ENCODE assay signal across 24 cellular contexts in genomic region chr19:38385057-38385803, GRCh38. TPM values are rescaled to one million over a fixed set of nuclear protein-coding genes. Genes with fewer than 3 reads are reported as not detected.
A peak's percentile ranks its signal among the peaks of the same experiment; 100 is the strongest.
DNase-seq lines count a peak whose midpoint lies in the region; ATAC-seq and TF ChIP-seq lines count a peak whose summit lies in the region.
"Had no signal": no experiment of that assay in that cellular context is flagged by ENCODE, and none has a peak within 500 bp of the region (broad histone marks: within the 10 kb centered on the region; RNA-seq: fewer than 3 reads in every experiment).

No MANE protein-coding gene starts in this region.

- peak overlapping the region; percentile 91; the same call in 1 of the 2 replicates for H3K4me2 ChIP-seq in BLaER1

- H3K27ac ChIP-seq in 22Rv1: 0 out of 2 replicates have a peak overlapping the region, but pooled peaks have one; percentile 38
- no peak overlapping the region for H3K27ac ChIP-seq in BLaER1
- H3K27ac ChIP-seq in RWPE2 (ENCODE audit: poor library complexity, severe bottlenecking): no peak overlapping the region
- H3K27ac ChIP-seq in CD8-positive, alpha-beta memory T cell (ENCODE audit: low read depth, low read length): no peak overlapping the region
- H3K27ac ChIP-seq: epithelial cell of prostate, heart left ventricle, SJCRH30 had no signal

- H3K9me3 Mint-ChIP-seq in memory B cell: no peaks in the 10 kb centered on the region
- no peaks in the 10 kb centered on the region for H3K9me3 Mint-ChIP-seq in CD8-positive, alpha-beta memory T cell
- H3K9me3 Mint-ChIP-seq: activated CD4-positive, alpha-beta T cell treated with anti-CD3 and anti-CD28 coated beads, Interleukin-2, amount 10 ng/mL, durations not matched to agents 7 days and 5 days; activated naive CD8-positive, alpha-beta T cell treated with anti-CD3 and anti-CD28 coated beads, Interleukin-2, amount 10 ng/mL, durations not matched to agents 7 days and 5 days; stimulated activated memory B cell treated with anti-CD40 and anti-IgM and Interleukin-4, amounts not matched to agents 10 μg/mL and 1 μg/mL and 100 μg/mL, for 72 hours; T-helper 1 cell treated with Interleukin-12 subunit alpha and Interleukin-12 subunit beta and Interleukin-4 antibody, amounts not matched to agents 30 μg/mL and 1 μg/mL, for 36 hours had no signal

- H3K9ac ChIP-seq in BLaER1: no peak overlapping the region

- H3K4me1 ChIP-seq in BLaER1 (peaks cover 32% of the 10 kb centered on the region), RWPE2 (ENCODE audit: insufficient read depth, poor library complexity, severe bottlenecking) (no peaks in the 10 kb centered on the region)
- peaks cover 24% of the 10 kb centered on the region for H3K4me1 ChIP-seq in CD8-positive, alpha-beta memory T cell (ENCODE audit: insufficient read depth, low read length)
- H3K4me1 ChIP-seq: SJCRH30 had no signal

- H3K27me3 Mint-ChIP-seq in memory B cell: peaks cover 20% of the 10 kb centered on the region
- H3K27me3 Mint-ChIP-seq in CD8-positive, alpha-beta memory T cell: peaks cover 2 to 9% of the 10 kb centered on the region in 2 donors

- peaks cover 79% of the 10 kb centered on the region for H4K20me1 ChIP-seq in BLaER1

- POLR2A ChIA-PET in CD8-positive, alpha-beta memory T cell (lab: Charles Lee): interaction anchor here (0.5 kb wide), 1 partner anchor 142 kb away, joined by 6 read pairs; no protein-coding TSS in a partner anchor

- H3K27me3 ChIP-seq in BLaER1 (peaks cover 63% of the 10 kb centered on the region), RWPE2 (ENCODE audit: insufficient read depth, poor library complexity, severe bottlenecking) (no peaks in the 10 kb centered on the region)
- no peaks in the 10 kb centered on the region for H3K27me3 ChIP-seq in CD8-positive, alpha-beta memory T cell (ENCODE audit: insufficient read depth, low read length, poor library complexity, severe bottlenecking)
- H3K27me3 ChIP-seq: SJCRH30 had no signal

- no peak overlapping the region for H3K27ac Mint-ChIP-seq in memory B cell
- H3K27ac Mint-ChIP-seq in CD8-positive, alpha-beta memory T cell: peak overlapping the region in 2 of 8 donors; percentile 1 to 30
- H3K27ac Mint-ChIP-seq: activated CD4-positive, alpha-beta T cell treated with anti-CD3 and anti-CD28 coated beads, Interleukin-2, amount 10 ng/mL, durations not matched to agents 7 days and 5 days; activated naive CD8-positive, alpha-beta T cell treated with anti-CD3 and anti-CD28 coated beads, Interleukin-2, amount 10 ng/mL, durations not matched to agents 7 days and 5 days; stimulated activated memory B cell treated with anti-CD40 and anti-IgM and Interleukin-4, amounts not matched to agents 10 μg/mL and 1 μg/mL and 100 μg/mL, for 72 hours; T-helper 1 cell treated with Interleukin-12 subunit alpha and Interleukin-12 subunit beta and Interleukin-4 antibody, amounts not matched to agents 30 μg/mL and 1 μg/mL, for 36 hours had no signal

- H3K9me3 ChIP-seq in BLaER1: no peaks in the 10 kb centered on the region
- H3K9me3 ChIP-seq in RWPE2 (ENCODE audit: severe bottlenecking): no peaks in the 10 kb centered on the region
- no peaks in the 10 kb centered on the region for H3K9me3 ChIP-seq in CD8-positive, alpha-beta memory T cell (ENCODE audit: low read length)
- H3K9me3 ChIP-seq: heart left ventricle, SJCRH30 had no signal

- peaks cover 36% of the 10 kb centered on the region for H3K36me3 Mint-ChIP-seq in memory B cell
- H3K36me3 Mint-ChIP-seq in CD8-positive, alpha-beta memory T cell: peaks cover 13 to 47% (median 20%) of the 10 kb centered on the region in 3 donors

- DNase-seq in RWPE2 (ENCODE audit: low spot score): no peak
- DNase-seq in memory B cell (ENCODE audit: low spot score in 2 of 2): no peak
- DNase-seq in CD8-positive, alpha-beta memory T cell: no peak
- DNase-seq in EL: no peak
- DNase-seq in SW480 (ENCODE audit: low spot score): no peak
- DNase-seq: activated CD4-positive, alpha-beta T cell treated with anti-CD3 and anti-CD28 coated beads, Interleukin-2, amount 10 ng/mL, durations not matched to agents 7 days and 5 days; activated naive CD8-positive, alpha-beta T cell treated with anti-CD3 and anti-CD28 coated beads, Interleukin-2, amount 10 ng/mL, durations not matched to agents 7 days and 5 days; DMS153; effector CD4-positive, alpha-beta T cell; NCI-H1694 treated with DMSO at 0.1 percent for 48 hours; NCI-H2171; NCI-H524 treated with DMSO at 0.1 percent for 48 hours; SJCRH30; stimulated activated CD4-positive, alpha-beta T cell treated with anti-CD3 and anti-CD28 coated beads, Interleukin-2, amount 100 ng/mL, for 48 hours had no signal

- H3K4me1 Mint-ChIP-seq in memory B cell: peaks cover 16% of the 10 kb centered on the region
- H3K4me1 Mint-ChIP-seq in CD8-positive, alpha-beta memory T cell: peaks cover 16 to 28% (median 17%) of the 10 kb centered on the region in 3 donors

- TF ChIP-seq CTCF in 22Rv1 (IDR thresholded peaks at IDR 0.05) (peak; percentile 15; the same call in 1 of the 2 replicates), RWPE2 (IDR thresholded peaks at IDR 0.05; ENCODE audit: poor library complexity, severe bottlenecking) (peak; percentile 7)

- CTCF ChIA-PET in CD8-positive, alpha-beta memory T cell (lab: Charles Lee): no interaction called here

- peak overlapping the region; percentile 15 for H3K4me3 Mint-ChIP-seq in memory B cell
- H3K4me3 Mint-ChIP-seq in CD8-positive, alpha-beta memory T cell: peak overlapping the region in 1 of 7 donors; percentile 12
- H3K4me3 Mint-ChIP-seq: activated CD4-positive, alpha-beta T cell treated with anti-CD3 and anti-CD28 coated beads, Interleukin-2, amount 10 ng/mL, durations not matched to agents 7 days and 5 days; activated naive CD8-positive, alpha-beta T cell treated with anti-CD3 and anti-CD28 coated beads, Interleukin-2, amount 10 ng/mL, durations not matched to agents 7 days and 5 days; stimulated activated memory B cell treated with anti-CD40 and anti-IgM and Interleukin-4, amounts not matched to agents 10 μg/mL and 1 μg/mL and 100 μg/mL, for 72 hours; T-helper 1 cell treated with Interleukin-12 subunit alpha and Interleukin-12 subunit beta and Interleukin-4 antibody, amounts not matched to agents 30 μg/mL and 1 μg/mL, for 36 hours had no signal

- ATAC-seq in RWPE2 (ENCODE audit: low read depth): no peak
- no peak for ATAC-seq in memory B cell (ENCODE audit: low read depth)
- ATAC-seq: heart left ventricle; left lobe of liver; stimulated activated memory B cell treated with anti-CD40 and anti-IgM and Interleukin-4, amounts not matched to agents 10 μg/mL and 1 μg/mL and 100 μg/mL, for 72 hours had no signal

- H3K36me3 ChIP-seq in BLaER1 (peaks cover 63% of the 10 kb centered on the region), RWPE2 (ENCODE audit: low read depth) (peaks cover 24% of the 10 kb centered on the region)
- H3K36me3 ChIP-seq in CD8-positive, alpha-beta memory T cell (ENCODE audit: insufficient read depth, low read length): peaks cover 27% of the 10 kb centered on the region

- H3K4me3 ChIP-seq in BLaER1: no peak overlapping the region
- H3K4me3 ChIP-seq in RWPE2 (ENCODE audit: severe bottlenecking): no peak overlapping the region
- H3K4me3 ChIP-seq in CD8-positive, alpha-beta memory T cell (ENCODE audit: low read length): no peak overlapping the region
- H3K4me3 ChIP-seq: heart left ventricle, SJCRH30 had no signal

RNA-seq across cellular contexts. Expression of gene GGN, which starts 2.6 kb away (rescaled TPM):
- total RNA-seq in CD8-positive, alpha-beta memory T cell: under 1 TPM in 1 of 2 experiments, not detected in 1; 0.15 TPM
- not detected for polyA plus RNA-seq in CD8-positive, alpha-beta memory T cell
- total RNA-seq: activated CD4-positive, alpha-beta T cell treated with anti-CD3 and anti-CD28 coated beads, Interleukin-2, amount 10 ng/mL, durations not matched to agents 7 days and 5 days; activated naive CD8-positive, alpha-beta T cell treated with anti-CD3 and anti-CD28 coated beads, Interleukin-2, amount 10 ng/mL, durations not matched to agents 7 days and 5 days; left lobe of liver; omental fat pad had no signal

RNA-seq across cellular contexts. Expression of gene SPRED3, which starts 3.3 kb away (rescaled TPM):
- under 1 TPM; 0.33 to 0.66 TPM for total RNA-seq in CD8-positive, alpha-beta memory T cell
- polyA plus RNA-seq in CD8-positive, alpha-beta memory T cell: not detected

RNA-seq across cellular contexts. Expression of gene PSMD8, which starts 10.9 kb away (rescaled TPM):
- total RNA-seq in CD8-positive, alpha-beta memory T cell: 100 to 1,000 TPM; 256 to 267 TPM
- polyA plus RNA-seq in CD8-positive, alpha-beta memory T cell: 180 TPM

RNA-seq across cellular contexts. Expression of gene FAM98C, which starts 17.7 kb away (rescaled TPM):
- 10 to 100 TPM; 17.8 to 25.2 TPM for total RNA-seq in CD8-positive, alpha-beta memory T cell
- polyA plus RNA-seq in CD8-positive, alpha-beta memory T cell: 16.8 TPM

RNA-seq across cellular contexts. Expression of gene RASGRP4, which starts 40.8 kb away (rescaled TPM):
- total RNA-seq in CD8-positive, alpha-beta memory T cell: 1 to 10 TPM; 1.8 to 2.0 TPM
- polyA plus RNA-seq in CD8-positive, alpha-beta memory T cell: not detected
- total RNA-seq: G401, renal cortical epithelial cell had no signal
